ENCODE assay signal across 26 cellular contexts in the genomic region with DNA sequence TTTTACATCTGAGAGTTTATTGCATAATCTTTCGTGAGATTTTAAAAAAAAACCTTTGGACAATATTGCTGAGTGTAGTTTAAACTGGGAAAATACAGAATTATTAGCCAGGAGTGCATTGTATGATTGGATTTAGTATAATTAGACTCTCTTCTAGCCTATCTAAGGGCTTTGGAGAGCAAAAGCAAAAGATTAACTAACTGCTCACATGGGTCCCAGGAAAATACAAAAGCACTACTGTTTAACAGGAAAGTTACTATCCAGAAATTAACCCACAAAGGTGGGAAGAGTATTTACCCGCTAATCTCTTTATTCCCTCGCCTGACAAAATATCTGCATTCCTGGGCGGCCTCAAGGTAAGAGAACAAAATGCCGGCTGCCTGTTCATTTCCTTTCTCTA.
A peak's percentile ranks its signal among the peaks of the same experiment; 100 is the strongest.
DNase-seq lines count a peak whose midpoint lies in the region; ATAC-seq, FAIRE-seq and TF ChIP-seq lines count a peak whose summit lies in the region.
"Had no signal": no experiment of that assay in that cellular context is flagged by ENCODE, and none has a peak within 500 bp of the region (broad histone marks: within the 10 kb centered on the region; RNA-seq: fewer than 3 reads in every experiment).

No MANE protein-coding gene starts in this region.

- TF ChIP-seq CTCF in pancreas (IDR thresholded peaks at IDR 0.05) (no peak), tibial nerve (IDR thresholded peaks at IDR 0.05) (no peak)

- no peaks in the 10 kb centered on the region for H3K9me3 ChIP-seq in pancreas
- no peaks in the 10 kb centered on the region for H3K9me3 ChIP-seq in tibial nerve
- H3K9me3 ChIP-seq: Caco-2 had no signal

- WGBS in pancreas, 2 donors: 16 to 17% methylated on average over 5 of the region's 5 CpGs
- 58 to 61% methylated on average over 5 of the region's 5 CpGs for WGBS in tibial nerve, 2 donors

- in situ Hi-C loops in SK-MEL-5 (cut with HindIII; ENCODE audit: low pct_unique_long_range_greater_than_20kb, low sequenced_read_pairs): no loop called here

- FAIRE-seq in pancreas (lab: Jason Lieb, UNC): no peak
- FAIRE-seq: GM12891, H1 had no signal

- H3K4me1 ChIP-seq in pancreas: peaks cover 0 to 6% (median 0%) of the 10 kb centered on the region in 3 donors
- H3K4me1 ChIP-seq in tibial nerve: no peaks in the 10 kb centered on the region
- H3K4me1 ChIP-seq: Caco-2 had no signal

- no peak for TF ChIP-seq EP300 in tibial nerve (IDR thresholded peaks at IDR 0.05)

- H3K27me3 ChIP-seq in pancreas (no peaks in the 10 kb centered on the region), tibial nerve (no peaks in the 10 kb centered on the region)

- H3K27ac ChIP-seq in pancreas (peak overlapping the region in 3 of 4 donors; percentile 13 to 60 (median 24)), tibial nerve (no peak overlapping the region)
- H3K27ac ChIP-seq: C4-2B, HL-60 had no signal

- no peaks in the 10 kb centered on the region for H3K36me3 ChIP-seq in pancreas
- no peaks in the 10 kb centered on the region for H3K36me3 ChIP-seq in tibial nerve

- DNase-seq in SK-MEL-5 (ENCODE audit: low read depth, low spot score) (peak; percentile 17), left lobe of liver (ENCODE audit: low spot score) (no peak), pancreas (no peak), Kasumi-1 (lab: John Stamatoyannopoulos, UW) (no peak), tibial nerve (ENCODE audit: low spot score in 2 of 2) (no peak)
- DNase-seq: Caco-2; CD8-positive, alpha-beta T cell; DMS79 treated with DMSO at 0.1 percent for 48 hours; GF-D8; HCEC 1CT; Karpas-422; NCI-H1105 treated with DMSO at 0.1 percent for 48 hours; NCI-H146; NCI-H1930; NCI-H2107; NCI-H524 treated with DMSO at 0.1 percent for 48 hours; NCI-H774; NK-92 treated with Interleukin-12 subunit alpha and Interleukin-12 subunit beta, amount 100 ng/mL, for 24 hours; PC-3 had no signal

- ATAC-seq in left lobe of liver: peak; percentile 50
- ATAC-seq in pancreas: peak; percentile 56 to 91 (median 78)
- ATAC-seq in HG03571 (IDR thresholded peaks at IDR 0.05; ENCODE audit: unreplicated experiment): no peak
- ATAC-seq in HG03378 (IDR thresholded peaks at IDR 0.05; ENCODE audit: unreplicated experiment): no peak
- ATAC-seq: CD8-positive, alpha-beta T cell; PC-3; SK-N-SH treated with all-trans-retinoic acid at 6 μM for 48 hours had no signal

- intact Hi-C loops in pancreas (cut with DNase I): no loop called here

- TF ChIP-seq POLR2A in tibial nerve (IDR thresholded peaks at IDR 0.05): no peak

- H3K4me3 ChIP-seq in pancreas: peak overlapping the region in 2 of 4 donors; percentile 6 to 27
- H3K4me3 ChIP-seq in tibial nerve: no peak overlapping the region

Comparison
In these comparisons a context has a peak if more than half of its experiments do, and no peak if none do; other contexts are left out.
1. ATAC-seq: peak in left lobe of liver (single experiment) and pancreas (4 of 4); none in HG03571 (single experiment) and HG03378 (single experiment).
2. H3K27ac ChIP-seq: peak in pancreas (3 of 4); none in tibial nerve (0 of 4).